In the genomic region with DNA sequence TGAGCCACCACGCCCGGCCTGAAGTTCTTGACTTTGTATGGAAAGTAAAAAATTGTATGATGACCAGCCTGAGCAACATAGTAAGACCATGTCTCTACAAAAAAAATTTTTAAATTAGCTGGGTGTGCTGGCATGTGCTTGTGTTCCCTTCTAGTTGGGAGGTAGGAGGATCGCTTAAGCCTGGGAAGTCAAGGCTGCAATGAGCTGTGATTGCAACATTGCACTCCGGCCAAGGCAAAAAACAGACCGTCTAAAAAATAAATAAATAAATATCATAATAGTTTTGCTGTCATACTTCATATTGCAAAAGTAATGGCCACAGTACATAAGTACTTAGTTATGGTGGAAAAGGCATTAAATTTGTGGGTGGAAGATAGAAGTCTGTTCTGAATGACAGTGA, we compare ENCODE assay signal across 30 cellular contexts.
"Had no signal": no experiment of that assay in that cellular context is flagged by ENCODE, and none has a peak within 500 bp of the region (broad histone marks: within the 10 kb centered on the region; RNA-seq: fewer than 3 reads in every experiment).

No MANE protein-coding gene starts in this region.

- FAIRE-seq: astrocyte, bronchial epithelial cell had no signal

- H3K4me3 ChIP-seq: coronary artery, dorsolateral prefrontal cortex had no signal

- ATAC-seq: activated CD4-positive, alpha-beta T cell treated with anti-CD3 and anti-CD28 coated beads for 36 hours; activated CD8-positive, alpha-beta memory T cell treated with anti-CD3 and anti-CD28 coated beads, Interleukin-2, amount 10 ng/mL, durations not matched to agents 7 days and 5 days; activated CD8-positive, alpha-beta T cell treated with anti-CD3 and anti-CD28 coated beads, Interleukin-2, amount 10 ng/mL, durations not matched to agents 7 days and 5 days; activated naive CD8-positive, alpha-beta T cell treated with anti-CD3 and anti-CD28 coated beads, Interleukin-2, amount 50 U/mL, for 24 hours; activated T-cell treated with anti-CD3 and anti-CD28 coated beads, Interleukin-2, amount 50 U/mL, for 72 hours; esophagus mucosa; T-helper 17 cell had no signal

- H3K27ac ChIP-seq: brain microvascular endothelial cell, coronary artery, dorsolateral prefrontal cortex had no signal

- H3K27me3 ChIP-seq: brain microvascular endothelial cell, dorsolateral prefrontal cortex had no signal

- DNase-seq: activated CD4-positive, alpha-beta memory T cell treated with anti-CD3 and anti-CD28 coated beads for 36 hours; activated CD4-positive, alpha-beta T cell treated with anti-CD3 and anti-CD28 coated beads for 36 hours; activated CD4-positive, alpha-beta T cell treated with anti-CD3 and anti-CD28 coated beads, Interleukin-2, amount 10 ng/mL, durations not matched to agents 24 days and 14 days; activated CD4-positive, CD25-positive, alpha-beta regulatory T cell; activated CD4-positive, CD25-positive, alpha-beta regulatory T cell treated with anti-CD3 and anti-CD28 coated beads, Interleukin-2, amount 50 U/mL, for 72 hours; activated CD8-positive, alpha-beta memory T cell treated with anti-CD3 and anti-CD28 coated beads, Interleukin-2, amount 10 ng/mL, durations not matched to agents 7 days and 5 days; activated CD8-positive, alpha-beta memory T cell treated with anti-CD3 and anti-CD28 coated beads, Interleukin-2, amount 50 U/mL, for 4 hours; activated CD8-positive, alpha-beta T cell treated with anti-CD3 and anti-CD28 coated beads, Interleukin-2, amount 10 ng/mL, durations not matched to agents 7 days and 5 days; activated gamma-delta T cell; activated naive CD4-positive, alpha-beta T cell; activated naive CD4-positive, alpha-beta T cell treated with anti-CD3 and anti-CD28 coated beads, Interleukin-2, amount 10 ng/mL, durations not matched to agents 7 days and 5 days; activated naive CD8-positive, alpha-beta T cell treated with anti-CD3 and anti-CD28 coated beads for 36 hours; activated naive CD8-positive, alpha-beta T cell treated with anti-CD3 and anti-CD28 coated beads, Interleukin-2, amount 50 U/mL, for 24 hours; activated T-cell treated with anti-CD3 and anti-CD28 coated beads for 4 hours; activated T-cell treated with anti-CD3 and anti-CD28 coated beads, Interleukin-2, amount 50 U/mL, for 24 hours; activated T-cell treated with anti-CD3 and anti-CD28 coated beads, Interleukin-2, amount 50 U/mL, for 72 hours; amniotic stem cell; anterior cingulate cortex; brain microvascular endothelial cell; dorsolateral prefrontal cortex; effector memory CD4-positive, alpha-beta T cell; foreskin melanocyte; head of caudate nucleus; T-helper 1 cell; T-helper 17 cell; T1000 had no signal
